ENCODE assay signal across 2 cellular contexts in genomic region chr19:2481466-2481865, GRCh38.
A peak's percentile ranks its signal among the peaks of the same experiment; 100 is the strongest.
TF ChIP-seq lines count a peak whose summit lies in the region.

No MANE protein-coding gene starts in this region.

TF ChIP-seq in A549, 52 proteins besides CTCF, POLR2A, EP300 and RAD21:
- TF ChIP-seq SREBF2 (IDR thresholded peaks at IDR 0.05), result no peak
- no peak for TF ChIP-seq HOXB5 (CRISPR knock-in tag; IDR thresholded peaks at IDR 0.05)
- no peak for TF ChIP-seq CHD4 (IDR thresholded peaks at IDR 0.05; ENCODE audit: borderline replicate concordance)
- no peak for TF ChIP-seq HEYL (CRISPR knock-in tag; IDR thresholded peaks at IDR 0.05)
- no peak for TF ChIP-seq SMC3 (IDR thresholded peaks at IDR 0.05)
- no peak for TF ChIP-seq MYC (IDR thresholded peaks at IDR 0.05; ENCODE audit: borderline replicate concordance, low read length)
- no peak for TF ChIP-seq PHF8 (IDR thresholded peaks at IDR 0.05; ENCODE audit: borderline replicate concordance, low read depth)
- no peak for TF ChIP-seq EHF (CRISPR knock-in tag; IDR thresholded peaks at IDR 0.05)
- TF ChIP-seq ZC3H11A (IDR thresholded peaks at IDR 0.05), result no peak
- no peak for TF ChIP-seq RARB (CRISPR knock-in tag; IDR thresholded peaks at IDR 0.05)
- TF ChIP-seq NPAS2 (CRISPR knock-in tag; IDR thresholded peaks at IDR 0.05; ENCODE audit: borderline replicate concordance), result no peak
- no peak for TF ChIP-seq BHLHE40 (IDR thresholded peaks at IDR 0.05; ENCODE audit: low read depth, low read length)
- TF ChIP-seq ZSCAN20 (CRISPR knock-in tag; IDR thresholded peaks at IDR 0.05), result no peak
- no peak for TF ChIP-seq HDAC2 (IDR thresholded peaks at IDR 0.05)
- no peak for TF ChIP-seq RCOR1 (IDR thresholded peaks at IDR 0.05; ENCODE audit: low read depth, low read length)
- TF ChIP-seq KDM5A (IDR thresholded peaks at IDR 0.05), result no peak
- TF ChIP-seq NFE2L2 (conservative IDR thresholded peaks at IDR 0.05; ENCODE audit: low read length), result no peak
- no peak for TF ChIP-seq PBX3 (IDR thresholded peaks at IDR 0.05)
- TF ChIP-seq ATOH8 (CRISPR knock-in tag; IDR thresholded peaks at IDR 0.05; ENCODE audit: low read depth), result no peak
- no peak for TF ChIP-seq ZFP36 (IDR thresholded peaks at IDR 0.05; ENCODE audit: borderline replicate concordance, partially characterized antibody)

TF ChIP-seq in GM12878, 131 proteins besides CTCF, POLR2A, EP300 and RAD21:
- peak; percentile 74; the same call in 1 of the 2 replicates for TF ChIP-seq ZBTB33 (IDR thresholded peaks at IDR 0.05)
- no peak for TF ChIP-seq ATF3 (IDR thresholded peaks at IDR 0.05; ENCODE audit: borderline replicate concordance, extremely low read depth, low read depth, low read length)
- TF ChIP-seq POU2F2 (IDR thresholded peaks at IDR 0.05; ENCODE audit: borderline replicate concordance, low read depth, low read length), result 0 out of 3 replicates have a peak, but pooled peaks have one; percentile 21
